8 cellular contexts compared by ENCODE assay signal in the genomic region with DNA sequence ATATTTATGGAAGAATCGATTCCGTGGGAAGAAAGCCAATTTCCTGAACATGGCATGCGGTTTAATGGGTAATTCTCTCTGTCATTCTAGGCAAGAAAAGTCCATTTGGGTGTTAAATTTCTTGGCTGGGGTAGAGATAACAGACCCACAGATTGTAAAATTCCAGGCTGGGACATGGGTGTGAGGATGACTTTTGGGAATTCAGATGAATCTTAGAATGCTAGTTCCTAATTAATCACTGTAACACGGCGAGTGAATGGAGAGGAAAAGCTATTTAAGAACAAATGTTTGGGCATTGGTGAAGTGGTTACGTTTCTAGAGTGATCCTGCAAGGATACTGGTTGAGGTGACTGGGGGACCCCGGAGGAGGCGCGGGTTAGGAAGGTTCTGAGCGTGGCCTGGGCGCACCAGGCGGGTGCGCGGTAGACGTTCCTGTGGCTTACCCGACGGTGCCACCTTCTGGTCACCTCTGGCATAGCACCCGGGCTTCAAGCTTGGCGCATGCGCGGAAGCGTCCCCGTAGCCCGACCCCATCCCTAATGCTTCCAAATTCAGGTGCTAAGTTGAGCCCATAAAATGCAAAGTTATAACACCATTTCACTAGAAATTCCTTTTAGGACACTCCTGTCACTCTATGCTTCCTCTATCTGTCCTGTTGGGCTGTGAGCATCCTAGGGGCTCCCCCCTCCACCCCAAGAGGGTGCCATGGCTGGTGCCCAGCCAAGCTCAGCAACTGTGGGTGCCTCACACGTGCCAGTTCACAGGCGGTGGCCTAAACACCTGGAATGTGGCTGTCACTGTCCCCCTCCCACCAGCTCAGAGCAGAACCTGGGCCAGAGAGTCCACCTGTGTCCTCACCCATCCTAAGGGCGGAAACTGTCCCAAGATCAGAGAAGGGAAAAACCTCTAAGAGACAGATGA.
A peak's percentile ranks its signal among the peaks of the same experiment; 100 is the strongest.
DNase-seq lines count a peak whose midpoint lies in the region; ATAC-seq and TF ChIP-seq lines count a peak whose summit lies in the region.

No MANE protein-coding gene starts in this region.

- DNase-seq in CD4-positive, alpha-beta memory T cell, result peak; percentile 77 to 89 (median 83)
- peak; percentile 83 for DNase-seq in GM19240 (ENCODE audit: insufficient read length, low spot score)
- peak; percentile 40 for DNase-seq in NT2/D1 (ENCODE audit: low read depth, low spot score)
- DNase-seq in activated CD8-positive, alpha-beta memory T cell treated with anti-CD3 and anti-CD28 coated beads, Interleukin-2, amount 50 U/mL, for 48 hours, result peak; percentile 98
- DNase-seq in esophagus muscularis mucosa (ENCODE audit: extremely low spot score), result peak; percentile 95
- peak; percentile 74 to 97 (median 86) for DNase-seq in naive thymus-derived CD8-positive, alpha-beta T cell
- DNase-seq in stimulated activated naive B cell treated with anti-CD40 and anti-IgM and Interleukin-4, amounts not matched to agents 10 μg/mL and 1 μg/mL and 100 μg/mL, for 72 hours, result peak; percentile 77

- no peaks in the 10 kb centered on the region for H3K36me3 ChIP-seq in CD4-positive, alpha-beta memory T cell (ENCODE audit: insufficient read depth, low read length)
- H3K36me3 ChIP-seq in NT2/D1 (ENCODE audit: insufficient read depth, insufficient read length, low read length) (no peaks in the 10 kb centered on the region), esophagus muscularis mucosa (no peaks in the 10 kb centered on the region)

- WGBS in esophagus muscularis mucosa, result 35% methylated on average over 12 of the region's 27 CpGs

- H3K27me3 ChIP-seq in CD4-positive, alpha-beta memory T cell (ENCODE audit: insufficient read depth, low read length), result no peaks in the 10 kb centered on the region
- H3K27me3 ChIP-seq in NT2/D1 (ENCODE audit: insufficient read depth, insufficient read length) (peaks cover 11% of the 10 kb centered on the region), esophagus muscularis mucosa (peaks cover 0 to 21% (median 0%) of the 10 kb centered on the region in 4 donors)

- peak; percentile 87 for ATAC-seq in HG03354 (IDR thresholded peaks at IDR 0.05; ENCODE audit: poor library complexity, severe bottlenecking, unreplicated experiment)
- peak; percentile 94 to 98 for ATAC-seq in naive thymus-derived CD8-positive, alpha-beta T cell
- peak; percentile 90 for ATAC-seq in stimulated activated naive B cell treated with anti-CD40 and anti-IgM and Interleukin-4, amounts not matched to agents 10 μg/mL and 1 μg/mL and 100 μg/mL, for 72 hours (replicated peaks)

- H3K4me1 ChIP-seq in CD4-positive, alpha-beta memory T cell (ENCODE audit: insufficient read depth, low read length), result peaks cover 3% of the 10 kb centered on the region
- H3K4me1 ChIP-seq in NT2/D1 (ENCODE audit: insufficient read depth, insufficient read length) (peaks cover 3% of the 10 kb centered on the region), esophagus muscularis mucosa (peaks cover 9 to 25% (median 16%) of the 10 kb centered on the region in 4 donors)

- intact Hi-C loops in CD4-positive, alpha-beta memory T cell (cut with micrococcal nuclease), result loop anchor here (1.0 to 2.0 kb wide), 4 partner anchors 21 to 105 kb away; no protein-coding TSS in a partner anchor
- intact Hi-C loops in esophagus muscularis mucosa (cut with DNase I), result loop anchor here (2.0 kb wide), 1 partner anchor 105 kb away; a partner anchor contains a TSS

- peaks cover 0 to 2% (median 0%) of the 10 kb centered on the region in 8 donors for H3K9me3 Mint-ChIP-seq in CD4-positive, alpha-beta memory T cell
- no peaks in the 10 kb centered on the region for H3K9me3 Mint-ChIP-seq in naive thymus-derived CD8-positive, alpha-beta T cell
- H3K9me3 Mint-ChIP-seq in stimulated activated naive B cell treated with anti-CD40 and anti-IgM and Interleukin-4, amounts not matched to agents 10 μg/mL and 1 μg/mL and 100 μg/mL, for 72 hours, result no peaks in the 10 kb centered on the region

- peaks cover 2 to 12% of the 10 kb centered on the region in 2 donors for H3K27me3 Mint-ChIP-seq in CD4-positive, alpha-beta memory T cell
- peaks cover 0 to 7% (median 4%) of the 10 kb centered on the region in 5 donors for H3K27me3 Mint-ChIP-seq in naive thymus-derived CD8-positive, alpha-beta T cell
- H3K27me3 Mint-ChIP-seq in stimulated activated naive B cell treated with anti-CD40 and anti-IgM and Interleukin-4, amounts not matched to agents 10 μg/mL and 1 μg/mL and 100 μg/mL, for 72 hours, result peaks cover 11 to 29% of the 10 kb centered on the region in 2 donors

- H3K36me3 Mint-ChIP-seq in CD4-positive, alpha-beta memory T cell, result no peaks in the 10 kb centered on the region
- H3K36me3 Mint-ChIP-seq in naive thymus-derived CD8-positive, alpha-beta T cell, result no peaks in the 10 kb centered on the region
- H3K36me3 Mint-ChIP-seq in stimulated activated naive B cell treated with anti-CD40 and anti-IgM and Interleukin-4, amounts not matched to agents 10 μg/mL and 1 μg/mL and 100 μg/mL, for 72 hours, result no peaks in the 10 kb centered on the region

- peak overlapping the region in 5 of 8 donors; percentile 14 to 50 (median 20) for H3K4me3 Mint-ChIP-seq in CD4-positive, alpha-beta memory T cell
- H3K4me3 Mint-ChIP-seq in naive thymus-derived CD8-positive, alpha-beta T cell, result peak overlapping the region in 7 of 10 donors; percentile 17 to 58 (median 49)
- peak overlapping the region in 1 of 2 donors; percentile 43 for H3K4me3 Mint-ChIP-seq in stimulated activated naive B cell treated with anti-CD40 and anti-IgM and Interleukin-4, amounts not matched to agents 10 μg/mL and 1 μg/mL and 100 μg/mL, for 72 hours

- H3K27ac Mint-ChIP-seq in CD4-positive, alpha-beta memory T cell, result peak overlapping the region in 5 of 7 donors; percentile 10 to 83 (median 62)
- H3K27ac Mint-ChIP-seq in naive thymus-derived CD8-positive, alpha-beta T cell, result peak overlapping the region in 4 of 10 donors; percentile 31 to 82 (median 38)
- no peak overlapping the region for H3K27ac Mint-ChIP-seq in stimulated activated naive B cell treated with anti-CD40 and anti-IgM and Interleukin-4, amounts not matched to agents 10 μg/mL and 1 μg/mL and 100 μg/mL, for 72 hours

- H3K9me3 ChIP-seq in CD4-positive, alpha-beta memory T cell (ENCODE audit: control insufficient read depth in 1 of 2, low read length in 2 of 2), result no peaks in the 10 kb centered on the region
- no peaks in the 10 kb centered on the region for H3K9me3 ChIP-seq in NT2/D1 (ENCODE audit: insufficient read depth, low read length)
- no peaks in the 10 kb centered on the region for H3K9me3 ChIP-seq in esophagus muscularis mucosa

- no peak for TF ChIP-seq POLR2A in esophagus muscularis mucosa (IDR thresholded peaks at IDR 0.05; ENCODE audit: low read depth)

- CTCF ChIA-PET in CD4-positive, alpha-beta memory T cell (lab: Charles Lee; ENCODE audit: partially characterized antibody), result interaction anchor here (0.6 to 6.2 kb wide), 30 partner anchors 8 to 161 kb away, joined by 3 to 57 read pairs (median 4); a partner anchor contains a TSS

- H3K9ac ChIP-seq in NT2/D1 (ENCODE audit: insufficient read length, low read depth), result peak overlapping the region; percentile 26

- POLR2A ChIA-PET in CD4-positive, alpha-beta memory T cell (lab: Charles Lee; ENCODE audit: partially characterized antibody), result interaction anchor here (0.5 to 2.0 kb wide), 6 partner anchors 12 to 105 kb away, joined by 3 to 7 read pairs (median 4); a partner anchor contains a TSS
- POLR2A ChIA-PET in naive thymus-derived CD8-positive, alpha-beta T cell (lab: Charles Lee), result no interaction called here

- TF ChIP-seq CTCF in esophagus muscularis mucosa (IDR thresholded peaks at IDR 0.05), result peak; percentile 93 to 99 (median 97)

- H3K4me3 ChIP-seq in CD4-positive, alpha-beta memory T cell (ENCODE audit: low read length in 2 of 2), result no peak overlapping the region
- H3K4me3 ChIP-seq in NT2/D1 (ENCODE audit: insufficient read length, low read depth) (no peak overlapping the region), esophagus muscularis mucosa (peak overlapping the region in 1 of 4 donors; percentile 21)

- TF ChIP-seq EP300 in esophagus muscularis mucosa (IDR thresholded peaks at IDR 0.05), result no peak

- no peak overlapping the region for H3K27ac ChIP-seq in CD4-positive, alpha-beta memory T cell (ENCODE audit: low read depth, low read length)
- no peak overlapping the region for H3K27ac ChIP-seq in esophagus muscularis mucosa (replicated peaks in 1 of 4)

- H3K4me1 Mint-ChIP-seq in CD4-positive, alpha-beta memory T cell, result peaks cover 6 to 9% (median 7%) of the 10 kb centered on the region in 4 donors
- H3K4me1 Mint-ChIP-seq in naive thymus-derived CD8-positive, alpha-beta T cell, result peaks cover 4 to 10% (median 8%) of the 10 kb centered on the region in 4 donors
- H3K4me1 Mint-ChIP-seq in stimulated activated naive B cell treated with anti-CD40 and anti-IgM and Interleukin-4, amounts not matched to agents 10 μg/mL and 1 μg/mL and 100 μg/mL, for 72 hours, result peaks cover 8 to 19% of the 10 kb centered on the region in 2 donors

Comparison
In these comparisons a context has a peak if more than half of its experiments do, and no peak if none do; other contexts are left out.
1. DNase-seq: peak in every context shown above with its lines; median percentile 98 in activated CD8-positive, alpha-beta memory T cell treated with anti-CD3 and anti-CD28 coated beads, Interleukin-2, amount 50 U/mL, for 48 hours; 95 in esophagus muscularis mucosa; 86 in naive thymus-derived CD8-positive, alpha-beta T cell; 83 in CD4-positive, alpha-beta memory T cell; 83 in GM19240; 77 in stimulated activated naive B cell treated with anti-CD40 and anti-IgM and Interleukin-4, amounts not matched to agents 10 μg/mL and 1 μg/mL and 100 μg/mL, for 72 hours; 40 in NT2/D1.